Comparison of ENCODE assay signal across 13 cellular contexts in genomic region chr15:90020041-90020735, GRCh38. TPM values are rescaled to one million over a fixed set of nuclear protein-coding genes. Genes with fewer than 3 reads are reported as not detected.
DNase-seq lines count a peak whose midpoint lies in the region; ATAC-seq and TF ChIP-seq lines count a peak whose summit lies in the region.
"Had no signal": no experiment of that assay in that cellular context is flagged by ENCODE, and none has a peak within 500 bp of the region (broad histone marks: within the 10 kb centered on the region; RNA-seq: fewer than 3 reads in every experiment).

No MANE protein-coding gene starts in this region.

- H3K4me1 Mint-ChIP-seq in neural progenitor cell: peaks cover 32% of the 10 kb centered on the region

- H3K27ac Mint-ChIP-seq in neural progenitor cell: peak overlapping the region; percentile 83
- H3K27ac Mint-ChIP-seq: nephron had no signal

- H3K4me2 ChIP-seq in BLaER1 (peak overlapping the region; percentile 92), neural progenitor cell (peak overlapping the region; percentile 41)

- peaks cover 88% of the 10 kb centered on the region for H3K79me2 ChIP-seq in neural progenitor cell (ENCODE audit: low read depth)

- H3K27me3 Mint-ChIP-seq in neural progenitor cell (ENCODE audit: insufficient read depth, low read depth): peaks cover 2% of the 10 kb centered on the region

- H2AFZ ChIP-seq in neural progenitor cell (replicated peaks): no peak overlapping the region

- DNase-seq in Peyer's patch (peak in 1 of 3 donors; percentile 49), Right ventricle myocardium inferior (ENCODE audit: missing footprints) (peak; percentile 75), neural progenitor cell (ENCODE audit: low spot score) (no peak), GM13976 (ENCODE audit: low spot score) (no peak), SW 1271 (lab: John Stamatoyannopoulos, UW) (no peak), vagina (ENCODE audit: extremely low spot score in 2 of 2) (no peak)
- DNase-seq: hippocampal formation; NCI-H1436; OCI-M1; stimulated activated CD4-positive, alpha-beta T cell treated with anti-CD3 and anti-CD28 coated beads, Interleukin-4, amount 100 ng/mL, for 4 hours had no signal

- H3K36me3 ChIP-seq in BLaER1 (no peaks in the 10 kb centered on the region), Peyer's patch (no peaks in the 10 kb centered on the region), neural progenitor cell (no peaks in the 10 kb centered on the region), vagina (no peaks in the 10 kb centered on the region)

- H3K27ac ChIP-seq in BLaER1: peak overlapping the region; percentile 91
- H3K27ac ChIP-seq in Peyer's patch: peak overlapping the region; percentile 19 to 67 (median 48)
- no peak overlapping the region for H3K27ac ChIP-seq in neural progenitor cell
- H3K27ac ChIP-seq in vagina: no peak overlapping the region

- H3K27me3 ChIP-seq in BLaER1: no peaks in the 10 kb centered on the region
- H3K27me3 ChIP-seq in Peyer's patch: no peaks in the 10 kb centered on the region
- H3K27me3 ChIP-seq in neural progenitor cell: no peaks in the 10 kb centered on the region
- H3K27me3 ChIP-seq in vagina: no peaks in the 10 kb centered on the region

- intact Hi-C loops in Right ventricle myocardium inferior (cut with DNase I) (no loop called here), vagina (cut with DNase I) (no loop called here)

- in situ Hi-C loops in GM13976 (cut with MboI; ENCODE audit: low sequenced_read_pairs, unreplicated experiment): no loop called here

- no peaks in the 10 kb centered on the region for H3K9me3 Mint-ChIP-seq in neural progenitor cell
- H3K9me3 Mint-ChIP-seq: nephron had no signal

- H3K4me3 ChIP-seq in BLaER1 (peak overlapping the region; percentile 57), Peyer's patch (no peak overlapping the region), neural progenitor cell (no peak overlapping the region), vagina (no peak overlapping the region)

- peaks cover 3% of the 10 kb centered on the region for H3K36me3 Mint-ChIP-seq in neural progenitor cell

- H3K4me3 Mint-ChIP-seq in neural progenitor cell: no peak overlapping the region
- H3K4me3 Mint-ChIP-seq: nephron had no signal

- H4K20me1 ChIP-seq in BLaER1: peaks cover 22% of the 10 kb centered on the region; the same call in 1 of the 2 replicates
- H4K20me1 ChIP-seq in neural progenitor cell (ENCODE audit: low read depth): peaks cover 92% of the 10 kb centered on the region

- H3K4me1 ChIP-seq in BLaER1 (peaks cover 97% of the 10 kb centered on the region), Peyer's patch (peaks cover 0 to 27% (median 2%) of the 10 kb centered on the region in 4 donors), neural progenitor cell (peaks cover 26% of the 10 kb centered on the region), vagina (peaks cover 26% of the 10 kb centered on the region)

- TF ChIP-seq POLR2A in Peyer's patch (IDR thresholded peaks at IDR 0.05) (no peak), vagina (IDR thresholded peaks at IDR 0.05) (no peak)

- peak overlapping the region; percentile 78 for H3K9ac ChIP-seq in BLaER1
- no peak overlapping the region for H3K9ac ChIP-seq in neural progenitor cell

- TF ChIP-seq CTCF in Peyer's patch (IDR thresholded peaks at IDR 0.05): no peak
- TF ChIP-seq CTCF in neural progenitor cell (IDR thresholded peaks at IDR 0.05): no peak
- TF ChIP-seq CTCF in GM13976 (IDR thresholded peaks at IDR 0.05; ENCODE audit: borderline replicate concordance, control extremely low read depth, extremely low read depth, insufficient read depth, missing control alignments): no peak
- TF ChIP-seq CTCF in vagina (IDR thresholded peaks at IDR 0.05): no peak

- H3F3A ChIP-seq in neural progenitor cell (ENCODE audit: low read depth): peaks cover 7% of the 10 kb centered on the region

- H3K9me3 ChIP-seq in BLaER1 (no peaks in the 10 kb centered on the region), Peyer's patch (no peaks in the 10 kb centered on the region), neural progenitor cell (ENCODE audit: low read depth) (no peaks in the 10 kb centered on the region), vagina (no peaks in the 10 kb centered on the region)

- ATAC-seq in Right ventricle myocardium inferior (peak; percentile 65), GM19463 (IDR thresholded peaks at IDR 0.05; ENCODE audit: unreplicated experiment) (no peak)

RNA-seq across cellular contexts. Expression of gene ZNF710, which starts 19.1 kb away (rescaled TPM):
- 10 to 100 TPM; 19.8 to 31.3 (median 23.2) TPM for total RNA-seq in Peyer's patch
- total RNA-seq in Right ventricle myocardium inferior: 5.4 TPM
- total RNA-seq in neural progenitor cell (ENCODE audit: low replicate concordance): 14.9 and 29.6 TPM in 2 replicates
- 23.1 TPM for total RNA-seq in vagina

Comparison
In these comparisons a context has a peak if more than half of its experiments do, and no peak if none do; other contexts are left out.
1. H3K27ac ChIP-seq: peak in BLaER1 (single experiment) and Peyer's patch (4 of 4); none in neural progenitor cell (single experiment) and vagina (single experiment).